In the genomic region with DNA sequence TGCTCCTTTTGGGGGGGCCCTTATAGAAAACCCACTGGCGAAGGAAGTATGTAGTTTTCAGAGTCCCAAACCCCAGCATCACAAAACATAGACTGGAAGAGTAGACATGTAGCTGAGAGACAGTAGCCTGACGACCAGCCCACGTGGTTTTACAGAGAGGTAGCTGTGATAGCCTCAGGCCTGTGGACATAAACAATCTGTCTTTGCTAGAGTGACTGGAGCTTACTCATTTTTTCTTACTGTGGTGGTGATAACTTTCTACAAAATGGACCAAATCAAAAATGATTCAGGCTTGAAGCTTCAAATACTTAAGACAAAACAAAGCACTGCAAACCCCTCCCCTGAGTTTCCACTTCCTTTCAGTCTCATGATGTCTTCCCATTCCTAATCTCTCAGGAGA, we compare ENCODE assay signal across 12 cellular contexts.
"Had no signal": no experiment of that assay in that cellular context is flagged by ENCODE, and none has a peak within 500 bp of the region (broad histone marks: within the 10 kb centered on the region; RNA-seq: fewer than 3 reads in every experiment).

No MANE protein-coding gene starts in this region.

- H3K27ac Mint-ChIP-seq: activated naive CD4-positive, alpha-beta T cell treated with anti-CD3 and anti-CD28 coated beads, Interleukin-2, amount 50 U/mL, for 72 hours; brain had no signal

- H3K79me2 ChIP-seq: hepatocyte had no signal

- H3K9me3 Mint-ChIP-seq: brain had no signal

- H3K9me3 ChIP-seq: neutrophil, thyroid gland, vagina had no signal

- H3K4me1 Mint-ChIP-seq: brain had no signal

- ATAC-seq: activated CD4-positive, CD25-positive, alpha-beta regulatory T cell treated with anti-CD3 and anti-CD28 coated beads, Interleukin-2, amount 50 U/mL, for 24 hours; activated naive CD4-positive, alpha-beta T cell treated with anti-CD3 and anti-CD28 coated beads, Interleukin-2, amount 50 U/mL, for 72 hours; left ventricle myocardium superior had no signal

- H2AFZ ChIP-seq: hepatocyte had no signal

- H3K4me1 ChIP-seq: thyroid gland, vagina had no signal

- DNase-seq: activated effector memory CD4-positive, alpha-beta T cell treated with anti-CD3 and anti-CD28 coated beads, Interleukin-2, amount 50 U/mL, for 16 hours; amniotic stem cell; left ventricle myocardium superior; mesendoderm; posterior cingulate gyrus; thyroid gland had no signal

- H3K36me3 Mint-ChIP-seq: brain had no signal

- H3K4me2 ChIP-seq: hepatocyte had no signal

- H3K4me3 Mint-ChIP-seq: brain had no signal

- H3K27me3 ChIP-seq: hepatocyte, neutrophil, thyroid gland, vagina had no signal

- H3K27ac ChIP-seq: hepatocyte, neutrophil, thyroid gland, vagina had no signal

- H3K4me3 ChIP-seq: hepatocyte, thyroid gland, vagina had no signal

- H3K36me3 ChIP-seq: neutrophil, thyroid gland, vagina had no signal
